In genomic region chr3:123552095-123552714, GRCh38 we compare ENCODE assay signal across 8 cellular contexts. TPM values are rescaled to one million over a fixed set of nuclear protein-coding genes. Genes with fewer than 3 reads are reported as not detected.
A peak's percentile ranks its signal among the peaks of the same experiment; 100 is the strongest.
DNase-seq lines count a peak whose midpoint lies in the region; ATAC-seq and TF ChIP-seq lines count a peak whose summit lies in the region.

No MANE protein-coding gene starts in this region.

- intact Hi-C loops in left cardiac atrium (cut with DNase I), result loop anchor here in 1 of 2 donors (10.0 kb wide), 1 partner anchor 227 kb away; no protein-coding TSS in a partner anchor

- TF ChIP-seq POLR2A in Peyer's patch (IDR thresholded peaks at IDR 0.05), result no peak

- no peaks in the 10 kb centered on the region for H3K9me3 ChIP-seq in Peyer's patch
- H3K9me3 ChIP-seq in MG63, result peaks cover 4% of the 10 kb centered on the region

- no peak overlapping the region for H3K27ac ChIP-seq in Peyer's patch

- H3K4me1 ChIP-seq in Peyer's patch, result no peaks in the 10 kb centered on the region

- no peak for ATAC-seq in HG03139 (IDR thresholded peaks at IDR 0.05; ENCODE audit: unreplicated experiment)
- no peak for ATAC-seq in left cardiac atrium

- H3K36me3 ChIP-seq in Peyer's patch, result peaks cover 0 to 17% (median 0%) of the 10 kb centered on the region in 3 donors
- peaks cover 12% of the 10 kb centered on the region; the same call in 1 of the 2 replicates for H3K36me3 ChIP-seq in MG63

- peak; percentile 66 for TF ChIP-seq CTCF in AG09319 (IDR thresholded peaks at IDR 0.05; ENCODE audit: low read depth, low read length)
- peak in 4 of 6 experiments; percentile 23 to 41 (median 35) for TF ChIP-seq CTCF in Peyer's patch (IDR thresholded peaks at IDR 0.05)
- TF ChIP-seq CTCF in fibroblast of the aortic adventitia (IDR thresholded peaks at IDR 0.05; ENCODE audit: insufficient read depth, low read length), result peak; percentile 73

- DNase-seq in AG09319 (ENCODE audit: extremely low read depth, low read depth), result no peak
- DNase-seq in H4 (ENCODE audit: low spot score), result peak; percentile 21
- DNase-seq in Peyer's patch, result no peak
- peak; percentile 30 for DNase-seq in fibroblast of the aortic adventitia (ENCODE audit: low read depth)
- DNase-seq in occipital lobe (lab: John Stamatoyannopoulos, UW), result no peak
- DNase-seq in MG63, result no peak
- no peak for DNase-seq in left cardiac atrium

- no peaks in the 10 kb centered on the region for H3K27me3 ChIP-seq in Peyer's patch
- H3K27me3 ChIP-seq in MG63, result no peaks in the 10 kb centered on the region

- H3K4me3 ChIP-seq in Peyer's patch, result no peak overlapping the region
- no peak overlapping the region for H3K4me3 ChIP-seq in fibroblast of the aortic adventitia (ENCODE audit: low read depth, low read length)
- no peak overlapping the region for H3K4me3 ChIP-seq in MG63

RNA-seq across cellular contexts. Expression of gene HACD2, which starts 32.6 kb away (rescaled TPM):
- 23.7 and 30.5 TPM in 2 replicates for total RNA-seq in H4 (2014; rRNA removed; shearing (Covaris generic))
- 10 to 100 TPM; 19.8 to 53.6 (median 27.6) TPM for total RNA-seq in Peyer's patch
- 14.9 and 30.4 TPM in 2 replicates for total RNA-seq in fibroblast of the aortic adventitia (ENCODE audit: low replicate concordance)
- total RNA-seq in occipital lobe, result 58.6 TPM
- total RNA-seq in MG63 (2014; rRNA removed; shearing (Covaris generic); ENCODE audit: low replicate concordance), result 17.1 and 26.8 TPM in 2 replicates
- total RNA-seq in left cardiac atrium, result 10 to 100 TPM; 26.6 to 34.6 TPM

Comparison
In these comparisons a context has a peak if more than half of its experiments do, and no peak if none do; other contexts are left out.
1. DNase-seq: peak in H4 (single experiment) and fibroblast of the aortic adventitia (single experiment); none in AG09319 (single experiment), Peyer's patch (0 of 3), occipital lobe (single experiment), MG63 (single experiment) and left cardiac atrium (single experiment).
2. Peak in every context shown above with its lines, with median percentiles within 50 percentile points of each other: CTCF ChIP-seq.